Comparison of ENCODE assay signal across 8 cellular contexts in genomic region chr3:155701882-155702465, GRCh38. TPM values are rescaled to one million over a fixed set of nuclear protein-coding genes. Genes with fewer than 3 reads are reported as not detected.
A peak's percentile ranks its signal among the peaks of the same experiment; 100 is the strongest.
DNase-seq lines count a peak whose midpoint lies in the region; ATAC-seq, FAIRE-seq and TF ChIP-seq lines count a peak whose summit lies in the region.

No MANE protein-coding gene starts in this region.

- no peaks in the 10 kb centered on the region for H3K4me1 Mint-ChIP-seq in CD4-positive, alpha-beta memory T cell
- H3K4me1 Mint-ChIP-seq in activated CD4-positive, alpha-beta memory T cell treated with anti-CD3 and anti-CD28 coated beads, Interleukin-2, amount 10 ng/mL, durations not matched to agents 7 days and 5 days = no peaks in the 10 kb centered on the region

- no TSS peak for BruUV-seq in Panc1 (replicated peaks; lab: Mats Ljungman, UMichigan)

- H3K27me3 Mint-ChIP-seq in CD4-positive, alpha-beta memory T cell = peaks cover 1 to 5% of the 10 kb centered on the region in 2 donors
- peaks cover 10% of the 10 kb centered on the region for H3K27me3 Mint-ChIP-seq in activated CD4-positive, alpha-beta memory T cell treated with anti-CD3 and anti-CD28 coated beads, Interleukin-2, amount 10 ng/mL, durations not matched to agents 7 days and 5 days

- H3K4me1 ChIP-seq in CD4-positive, alpha-beta memory T cell (ENCODE audit: insufficient read depth, low read length) = no peaks in the 10 kb centered on the region
- H3K4me1 ChIP-seq in Panc1 (ENCODE audit: control insufficient read depth, insufficient read depth, low read length) = no peaks in the 10 kb centered on the region

- no peaks in the 10 kb centered on the region for H3K36me3 Mint-ChIP-seq in CD4-positive, alpha-beta memory T cell
- H3K36me3 Mint-ChIP-seq in activated CD4-positive, alpha-beta memory T cell treated with anti-CD3 and anti-CD28 coated beads, Interleukin-2, amount 10 ng/mL, durations not matched to agents 7 days and 5 days (ENCODE audit: low read depth) = no peaks in the 10 kb centered on the region

- intact Hi-C loops in CD4-positive, alpha-beta memory T cell (cut with micrococcal nuclease) = no loop called here
- intact Hi-C loops in Panc1 (cut with micrococcal nuclease; ENCODE audit: unreplicated experiment) = loop anchor here (1.0 to 10.0 kb wide), 3 partner anchors 319 to 947 kb away; no protein-coding TSS in a partner anchor

- CTCF ChIA-PET in CD4-positive, alpha-beta memory T cell (lab: Charles Lee; ENCODE audit: partially characterized antibody) = interaction anchor here (0.8 to 4.3 kb wide), 14 partner anchors 9 to 1440 kb away, joined by 3 to 30 read pairs (median 4); partner anchors contain the start of gene C3orf33
- CTCF ChIA-PET in Panc1 (lab: Charles Lee) = interaction anchor here (0.6 to 1.4 kb wide), 6 partner anchors 14 to 433 kb away, joined by 3 to 10 read pairs (median 6); partner anchors contain the start of gene C3orf33
- CTCF ChIA-PET in activated CD4-positive, alpha-beta memory T cell treated with anti-CD3 and anti-CD28 coated beads, Interleukin-2, amount 10 ng/mL, durations not matched to agents 7 days and 5 days (lab: Charles Lee) = interaction anchor here (0.7 to 5.1 kb wide), 14 partner anchors 8 to 367 kb away, joined by 3 to 33 read pairs (median 4); partner anchors contain the start of gene C3orf33

- no peaks in the 10 kb centered on the region for H3K9me3 Mint-ChIP-seq in CD4-positive, alpha-beta memory T cell
- no peaks in the 10 kb centered on the region for H3K9me3 Mint-ChIP-seq in activated CD4-positive, alpha-beta memory T cell treated with anti-CD3 and anti-CD28 coated beads, Interleukin-2, amount 10 ng/mL, durations not matched to agents 7 days and 5 days

- ATAC-seq in GM21367 (IDR thresholded peaks at IDR 0.05; ENCODE audit: unreplicated experiment) (peak; percentile 70), Panc1 (0 out of 2 replicates have a peak, but pooled peaks have one; percentile 71), HG02642 (IDR thresholded peaks at IDR 0.05; ENCODE audit: poor library complexity, unreplicated experiment) (no peak)

- H3K9me3 ChIP-seq in CD4-positive, alpha-beta memory T cell (ENCODE audit: control insufficient read depth in 1 of 2, low read length in 2 of 2) = no peaks in the 10 kb centered on the region
- no peaks in the 10 kb centered on the region for H3K9me3 ChIP-seq in Panc1 (ENCODE audit: control insufficient read depth, insufficient read depth, low read depth, low read length)

- H3K27ac Mint-ChIP-seq in CD4-positive, alpha-beta memory T cell = no peak overlapping the region
- no peak overlapping the region for H3K27ac Mint-ChIP-seq in activated CD4-positive, alpha-beta memory T cell treated with anti-CD3 and anti-CD28 coated beads, Interleukin-2, amount 10 ng/mL, durations not matched to agents 7 days and 5 days

- FAIRE-seq in endometrium (lab: Jason Lieb, UNC) = peak; percentile 99

- POLR2A ChIA-PET in CD4-positive, alpha-beta memory T cell (lab: Charles Lee; ENCODE audit: partially characterized antibody) = no interaction called here
- POLR2A ChIA-PET in Panc1 (lab: Charles Lee) = no interaction called here
- POLR2A ChIA-PET in activated CD4-positive, alpha-beta memory T cell treated with anti-CD3 and anti-CD28 coated beads, Interleukin-2, amount 10 ng/mL, durations not matched to agents 7 days and 5 days (lab: Charles Lee) = no interaction called here

- TF ChIP-seq CTCF in Panc1 (IDR thresholded peaks at IDR 0.05) = peak; percentile 68; the same call in 1 of the 2 replicates

- H3K27ac ChIP-seq in CD4-positive, alpha-beta memory T cell (ENCODE audit: low read depth, low read length) = no peak overlapping the region
- no peak overlapping the region for H3K27ac ChIP-seq in Panc1 (ENCODE audit: low read length)

- peak in 4 of 5 donors; percentile 30 to 43 (median 34) for DNase-seq in CD4-positive, alpha-beta memory T cell
- DNase-seq in M059J (ENCODE audit: low read depth) = peak; percentile 61
- no peak for DNase-seq in Panc1 (ENCODE audit: low read depth, low spot score)
- peak; percentile 64 for DNase-seq in middle frontal gyrus (ENCODE audit: extremely low spot score, low spot score)
- DNase-seq in activated CD4-positive, alpha-beta memory T cell treated with anti-CD3 and anti-CD28 coated beads, Interleukin-2, amount 10 ng/mL, durations not matched to agents 7 days and 5 days = no peak

- H3K4me3 ChIP-seq in CD4-positive, alpha-beta memory T cell (ENCODE audit: low read length in 2 of 2) = no peak overlapping the region
- no peak overlapping the region for H3K4me3 ChIP-seq in Panc1 (ENCODE audit: low read depth in 2 of 2, low read length in 2 of 2)

- in situ Hi-C loops in Panc1 (cut with HindIII; ENCODE audit: low pct_unique_long_range_greater_than_20kb, low sequenced_read_pairs) = no loop called here

- no peaks in the 10 kb centered on the region for H3K36me3 ChIP-seq in CD4-positive, alpha-beta memory T cell (ENCODE audit: insufficient read depth, low read length)
- H3K36me3 ChIP-seq in Panc1 (ENCODE audit: control insufficient read depth, insufficient read depth, low read length) = no peaks in the 10 kb centered on the region

- H3K27me3 ChIP-seq in CD4-positive, alpha-beta memory T cell (ENCODE audit: insufficient read depth, low read length) = no peaks in the 10 kb centered on the region
- H3K27me3 ChIP-seq in Panc1 (ENCODE audit: control insufficient read depth, insufficient read depth, low read length) = peaks cover 9% of the 10 kb centered on the region; the same call in 1 of the 2 replicates

- no peak overlapping the region for H3K4me3 Mint-ChIP-seq in CD4-positive, alpha-beta memory T cell
- no peak overlapping the region for H3K4me3 Mint-ChIP-seq in activated CD4-positive, alpha-beta memory T cell treated with anti-CD3 and anti-CD28 coated beads, Interleukin-2, amount 10 ng/mL, durations not matched to agents 7 days and 5 days

RNA-seq across cellular contexts. Expression of gene PLCH1, which starts 42.9 kb away (rescaled TPM):
- not detected for total RNA-seq in CD4-positive, alpha-beta memory T cell
- polyA plus RNA-seq in CD4-positive, alpha-beta memory T cell = under 1 TPM in 1 of 2 donors, not detected in 1; 0.02 TPM
- total RNA-seq in M059J (2014; rRNA removed; shearing (Covaris generic)) = 0.10 and 0.17 TPM in 2 replicates
- total RNA-seq in Panc1 (2021; ENCODE audit: unreplicated experiment) = 0.03 TPM
- polyA plus RNA-seq in Panc1 (2012; ENCODE audit: insufficient read length) = not detected
- total RNA-seq in activated CD4-positive, alpha-beta memory T cell treated with anti-CD3 and anti-CD28 coated beads, Interleukin-2, amount 10 ng/mL, durations not matched to agents 7 days and 5 days = under 1 TPM; 0.08 to 0.20 TPM

Comparison
In these comparisons a context has a peak if more than half of its experiments do, and no peak if none do; other contexts are left out.
1. DNase-seq: peak in CD4-positive, alpha-beta memory T cell (4 of 5), M059J (single experiment) and middle frontal gyrus (single experiment); none in Panc1 (single experiment) and activated CD4-positive, alpha-beta memory T cell treated with anti-CD3 and anti-CD28 coated beads, Interleukin-2, amount 10 ng/mL, durations not matched to agents 7 days and 5 days (single experiment).